In genomic region chr11:61160487-61161189, GRCh38 we compare ENCODE assay signal across 9 cellular contexts. TPM values are rescaled to one million over a fixed set of nuclear protein-coding genes. Genes with fewer than 3 reads are reported as not detected.
DNase-seq lines count a peak whose midpoint lies in the region; ATAC-seq and TF ChIP-seq lines count a peak whose summit lies in the region.
"Had no signal": no experiment of that assay in that cellular context is flagged by ENCODE, and none has a peak within 500 bp of the region (broad histone marks: within the 10 kb centered on the region; RNA-seq: fewer than 3 reads in every experiment).

No MANE protein-coding gene starts in this region.

- peak overlapping the region; percentile 88 for H3K27ac ChIP-seq in SU-DHL-6 (ENCODE audit: low read depth, low read length)

- ATAC-seq in activated CD8-positive, alpha-beta memory T cell treated with anti-CD3 and anti-CD28 coated beads, Interleukin-2, amount 10 ng/mL, durations not matched to agents 7 days and 5 days: no peak
- ATAC-seq in GM18498 (IDR thresholded peaks at IDR 0.05; ENCODE audit: unreplicated experiment): no peak

- H3K9me3 ChIP-seq in SU-DHL-6 (ENCODE audit: insufficient read depth, low read length): no peaks in the 10 kb centered on the region

- no peaks in the 10 kb centered on the region for H3K27me3 Mint-ChIP-seq in activated CD8-positive, alpha-beta memory T cell treated with anti-CD3 and anti-CD28 coated beads, Interleukin-2, amount 10 ng/mL, durations not matched to agents 7 days and 5 days

- H3K4me3 ChIP-seq in SU-DHL-6 (ENCODE audit: insufficient read depth, low read length, poor library complexity, severe bottlenecking) (peak overlapping the region; percentile 67), fibroblast of the aortic adventitia (ENCODE audit: low read depth, low read length) (peak overlapping the region; percentile 74), retinal pigment epithelial cell (ENCODE audit: low read length) (peak overlapping the region; percentile 79)

- H4K20me1 ChIP-seq in SU-DHL-6 (ENCODE audit: low read depth, low read length): no peaks in the 10 kb centered on the region

- peak overlapping the region; percentile 84 for H3K27ac Mint-ChIP-seq in activated CD8-positive, alpha-beta memory T cell treated with anti-CD3 and anti-CD28 coated beads, Interleukin-2, amount 10 ng/mL, durations not matched to agents 7 days and 5 days

- peak overlapping the region; percentile 75 for H3K4me2 ChIP-seq in SU-DHL-6 (ENCODE audit: low read depth, low read length, poor library complexity, severe bottlenecking)

- H3K9ac ChIP-seq in SU-DHL-6 (ENCODE audit: low read length): peak overlapping the region; percentile 79

- H3K4me1 Mint-ChIP-seq in activated CD8-positive, alpha-beta memory T cell treated with anti-CD3 and anti-CD28 coated beads, Interleukin-2, amount 10 ng/mL, durations not matched to agents 7 days and 5 days: peaks cover 54% of the 10 kb centered on the region

- peak overlapping the region; percentile 84 for H3K4me3 Mint-ChIP-seq in activated CD8-positive, alpha-beta memory T cell treated with anti-CD3 and anti-CD28 coated beads, Interleukin-2, amount 10 ng/mL, durations not matched to agents 7 days and 5 days

- CTCF ChIA-PET in activated CD8-positive, alpha-beta memory T cell treated with anti-CD3 and anti-CD28 coated beads, Interleukin-2, amount 10 ng/mL, durations not matched to agents 7 days and 5 days (lab: Charles Lee): interaction anchor here (1.3 to 3.4 kb wide), 4 partner anchors 27 to 189 kb away, joined by 3 to 14 read pairs (median 4); partner anchors contain the start of gene CD6

- no peaks in the 10 kb centered on the region for H3K27me3 ChIP-seq in SU-DHL-6 (ENCODE audit: low read length)

- H3K36me3 ChIP-seq in SU-DHL-6 (ENCODE audit: low read length): no peaks in the 10 kb centered on the region

- H2AFZ ChIP-seq in SU-DHL-6 (ENCODE audit: low read depth, low read length, severe bottlenecking): peak overlapping the region; percentile 55

- DNase-seq in activated CD8-positive, alpha-beta memory T cell treated with anti-CD3 and anti-CD28 coated beads, Interleukin-2, amount 10 ng/mL, durations not matched to agents 7 days and 5 days: no peak
- DNase-seq in activated CD8-positive, alpha-beta memory T cell treated with anti-CD3 and anti-CD28 coated beads for 24 hours: no peak
- DNase-seq in fibroblast of the aortic adventitia (ENCODE audit: low read depth) (peak; percentile 30), retinal pigment epithelial cell (ENCODE audit: low read depth) (no peak), anterior cingulate cortex (lab: John Stamatoyannopoulos, UW) (no peak), midbrain (lab: John Stamatoyannopoulos, UW) (no peak)

- peaks cover 4% of the 10 kb centered on the region for H3K9me3 Mint-ChIP-seq in activated CD8-positive, alpha-beta memory T cell treated with anti-CD3 and anti-CD28 coated beads, Interleukin-2, amount 10 ng/mL, durations not matched to agents 7 days and 5 days (ENCODE audit: low read depth)

- TF ChIP-seq CTCF in SU-DHL-6 (IDR thresholded peaks at IDR 0.05; ENCODE audit: insufficient read depth, low read length, poor library complexity, severe bottlenecking): no peak
- no peak for TF ChIP-seq CTCF in fibroblast of the aortic adventitia (IDR thresholded peaks at IDR 0.05; ENCODE audit: insufficient read depth, low read length)
- no peak for TF ChIP-seq CTCF in retinal pigment epithelial cell (conservative IDR thresholded peaks at IDR 0.05; ENCODE audit: low read depth, low read length)

- peaks cover 14% of the 10 kb centered on the region; the same call in 1 of the 2 replicates for H3F3A ChIP-seq in SU-DHL-6 (ENCODE audit: insufficient read depth)

- peaks cover 10% of the 10 kb centered on the region for H3K36me3 Mint-ChIP-seq in activated CD8-positive, alpha-beta memory T cell treated with anti-CD3 and anti-CD28 coated beads, Interleukin-2, amount 10 ng/mL, durations not matched to agents 7 days and 5 days

- peaks cover 7% of the 10 kb centered on the region; the same call in 1 of the 2 replicates for H3K79me2 ChIP-seq in SU-DHL-6 (ENCODE audit: insufficient read depth, low read length)

- no peaks in the 10 kb centered on the region for H3K9me2 ChIP-seq in SU-DHL-6 (replicated peaks; ENCODE audit: insufficient read depth, low read length)

RNA-seq across cellular contexts. Expression of gene VPS37C, which starts 0.6 kb away (rescaled TPM):
- 1 to 10 TPM; 5.4 to 5.6 TPM for total RNA-seq in activated CD8-positive, alpha-beta memory T cell treated with anti-CD3 and anti-CD28 coated beads, Interleukin-2, amount 10 ng/mL, durations not matched to agents 7 days and 5 days
- total RNA-seq in fibroblast of the aortic adventitia (ENCODE audit: low replicate concordance): 9.2 and 13.5 TPM in 2 replicates

RNA-seq across cellular contexts. Expression of gene PGA3, which starts 42.7 kb away (rescaled TPM):
- not detected for total RNA-seq in activated CD8-positive, alpha-beta memory T cell treated with anti-CD3 and anti-CD28 coated beads, Interleukin-2, amount 10 ng/mL, durations not matched to agents 7 days and 5 days
- 0.18 TPM in 1 of 2 replicates, not detected in the other for total RNA-seq in fibroblast of the aortic adventitia (ENCODE audit: low replicate concordance)

RNA-seq across cellular contexts. Expression of gene CD5, which starts 58.3 kb away (rescaled TPM):
- total RNA-seq in activated CD8-positive, alpha-beta memory T cell treated with anti-CD3 and anti-CD28 coated beads, Interleukin-2, amount 10 ng/mL, durations not matched to agents 7 days and 5 days: 100 to 1,000 TPM; 134 to 152 TPM
- not detected in 2 replicates for total RNA-seq in fibroblast of the aortic adventitia (ENCODE audit: low replicate concordance)
- total RNA-seq: myocyte had no signal

Comparison
In these comparisons a context has a peak if more than half of its experiments do, and no peak if none do; other contexts are left out.
1. RNA of gene CD5, which starts 58.3 kb away (total RNA-seq): 134 to 152 TPM in activated CD8-positive, alpha-beta memory T cell treated with anti-CD3 and anti-CD28 coated beads, Interleukin-2, amount 10 ng/mL, durations not matched to agents 7 days and 5 days; not detected in fibroblast of the aortic adventitia; every median in the first group is over 100 times any median in the second.
2. Peak in every context shown above with its lines, with median percentiles within 50 percentile points of each other: H3K4me3 ChIP-seq.